In the genomic region with DNA sequence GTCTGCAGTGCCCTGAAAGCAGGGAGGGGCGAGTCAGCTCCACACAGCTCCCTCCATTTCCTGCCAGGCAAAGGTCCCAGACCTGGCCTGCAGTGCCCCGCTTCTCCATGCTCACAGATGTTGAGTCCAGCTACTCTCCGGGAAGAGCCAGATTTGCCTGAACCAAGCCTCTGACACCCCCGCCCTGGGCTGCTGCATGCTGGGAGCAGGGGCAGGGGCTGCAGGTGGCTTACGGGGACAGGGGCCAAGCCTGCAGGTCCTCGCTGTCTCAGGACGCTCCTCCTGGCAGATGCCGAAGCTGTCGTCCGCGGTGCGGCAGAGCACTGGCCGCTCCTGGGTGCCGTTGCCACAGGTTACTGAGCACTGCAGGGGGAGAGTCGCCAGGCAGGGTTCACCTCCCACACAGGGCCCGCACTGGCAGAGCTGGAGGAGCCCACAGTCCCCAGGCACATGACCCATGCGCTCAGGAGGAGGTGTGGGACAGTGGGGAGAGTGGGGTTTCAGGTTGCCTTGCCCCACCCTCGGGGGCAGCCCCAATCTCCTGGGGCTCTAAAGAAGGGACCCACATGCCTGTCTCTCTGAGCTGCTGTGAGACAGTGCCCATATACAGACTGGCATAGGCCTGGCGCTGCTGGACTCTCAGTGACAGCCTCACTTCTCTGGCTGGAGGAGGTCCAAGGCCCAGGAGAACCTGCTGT, we compare ENCODE assay signal across 19 cellular contexts.
"Had no signal": no experiment of that assay in that cellular context is flagged by ENCODE, and none has a peak within 500 bp of the region (broad histone marks: within the 10 kb centered on the region; RNA-seq: fewer than 3 reads in every experiment).

No MANE protein-coding gene starts in this region.

- H3K27me3 Mint-ChIP-seq: activated CD4-positive, alpha-beta T cell treated with anti-CD3 and anti-CD28 coated beads, Interleukin-2, amount 10 ng/mL, durations not matched to agents 24 days and 14 days; activated CD8-positive, alpha-beta T cell treated with anti-CD3 and anti-CD28 coated beads for 36 hours; progenitor cell of endocrine pancreas; T-cell had no signal

- H3K27ac Mint-ChIP-seq: activated CD4-positive, alpha-beta T cell treated with anti-CD3 and anti-CD28 coated beads, Interleukin-2, amount 10 ng/mL, durations not matched to agents 24 days and 14 days; activated CD8-positive, alpha-beta T cell treated with anti-CD3 and anti-CD28 coated beads for 36 hours; activated T-helper 1 cell treated with anti-CD3 and anti-CD28 coated beads, Interleukin-12 subunit alpha, Interleukin-12 subunit beta, Interleukin-2, Interleukin-4 antibody, amounts not matched to agents 30 ng/mL and 10 ng/mL and 1 ng/mL, durations not matched to agents 14 hours and 24 hours and 36 hours; natural killer cell; progenitor cell of endocrine pancreas; T-cell had no signal

- H3K27me3 ChIP-seq: brain microvascular endothelial cell, gastrocnemius medialis, tibial nerve, vagina had no signal

- H3K4me1 Mint-ChIP-seq: activated CD4-positive, alpha-beta T cell treated with anti-CD3 and anti-CD28 coated beads, Interleukin-2, amount 10 ng/mL, durations not matched to agents 24 days and 14 days; central memory CD8-positive, alpha-beta T cell; natural killer cell; T-cell had no signal

- H3K36me3 ChIP-seq: gastrocnemius medialis had no signal

- H3K36me3 Mint-ChIP-seq: natural killer cell had no signal

- H3K4me1 ChIP-seq: gastrocnemius medialis, tibial nerve, vagina had no signal

- H3K27ac ChIP-seq: brain microvascular endothelial cell, gastrocnemius medialis, tibial nerve, vagina had no signal

- H3K4me3 Mint-ChIP-seq: activated CD4-positive, alpha-beta T cell treated with anti-CD3 and anti-CD28 coated beads, Interleukin-2, amount 10 ng/mL, durations not matched to agents 24 days and 14 days; activated CD8-positive, alpha-beta T cell treated with anti-CD3 and anti-CD28 coated beads for 36 hours; activated T-helper 1 cell treated with anti-CD3 and anti-CD28 coated beads, Interleukin-12 subunit alpha, Interleukin-12 subunit beta, Interleukin-2, Interleukin-4 antibody, amounts not matched to agents 30 ng/mL and 10 ng/mL and 1 ng/mL, durations not matched to agents 14 hours and 24 hours and 36 hours; central memory CD8-positive, alpha-beta T cell; natural killer cell; T-cell had no signal

- H3K9me3 ChIP-seq: gastrocnemius medialis, vagina had no signal

- H3K9me3 Mint-ChIP-seq: activated CD8-positive, alpha-beta T cell treated with anti-CD3 and anti-CD28 coated beads for 36 hours; central memory CD8-positive, alpha-beta T cell had no signal

- ATAC-seq: activated CD8-positive, alpha-beta T cell treated with anti-CD3 and anti-CD28 coated beads for 36 hours; esophagus mucosa; gastrocnemius medialis; natural killer cell; SK-N-SH treated with all-trans-retinoic acid at 6 μM for 48 hours; stimulated activated naive CD8-positive, alpha-beta T cell treated with anti-CD3 and anti-CD28 coated beads, Interleukin-15, Interleukin-2, amounts not matched to agents 100 U/mL and 50 U/mL, for 24 hours; T-cell had no signal

- DNase-seq: activated CD4-positive, alpha-beta T cell treated with anti-CD3 and anti-CD28 coated beads, Interleukin-2, amount 10 ng/mL, durations not matched to agents 24 days and 14 days; activated CD4-positive, CD25-positive, alpha-beta regulatory T cell; activated CD8-positive, alpha-beta T cell treated with anti-CD3 and anti-CD28 coated beads for 36 hours; activated naive CD4-positive, alpha-beta T cell treated with Interleukin-2 at 50 U/mL for 16 hours; brain microvascular endothelial cell; cortex of kidney; effector CD4-positive, alpha-beta T cell; gastrocnemius medialis; natural killer cell; stimulated activated naive CD8-positive, alpha-beta T cell treated with anti-CD3 and anti-CD28 coated beads, Interleukin-15, Interleukin-2, amounts not matched to agents 100 U/mL and 50 U/mL, for 24 hours; T-cell; T-helper 9 cell had no signal

- H3K4me3 ChIP-seq: gastrocnemius medialis, tibial nerve, vagina had no signal
